Comparison of ENCODE assay signal across 1 cellular context in the genomic region with DNA sequence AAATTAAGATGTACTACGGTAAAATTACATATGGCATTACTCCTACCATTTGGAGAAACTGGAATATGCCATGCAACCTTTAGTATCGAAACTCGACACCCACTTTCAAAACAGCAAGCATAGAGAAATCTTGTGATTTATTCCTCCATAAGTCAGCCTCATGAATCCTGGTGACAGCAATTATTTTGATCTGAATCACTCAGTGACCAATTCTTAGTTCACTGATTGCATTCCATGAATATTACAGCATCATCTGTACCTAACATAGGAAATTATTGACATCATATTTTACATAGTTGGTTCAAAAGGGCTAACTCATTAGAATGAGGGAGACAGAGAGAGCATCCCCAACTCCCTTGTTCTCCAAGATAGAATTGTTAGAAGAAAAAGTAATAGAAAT.
TF ChIP-seq lines count a peak whose summit lies in the region.

No MANE protein-coding gene starts in this region.

TF ChIP-seq in HEK293, 187 proteins besides CTCF, POLR2A, EP300 and RAD21 (continued from another document):
- TF ChIP-seq, protein P1, sequence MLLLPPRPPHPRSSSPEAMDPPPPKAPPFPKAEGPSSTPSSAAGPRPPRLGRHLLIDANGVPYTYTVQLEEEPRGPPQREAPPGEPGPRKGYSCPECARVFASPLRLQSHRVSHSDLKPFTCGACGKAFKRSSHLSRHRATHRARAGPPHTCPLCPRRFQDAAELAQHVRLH (tag by site-specific recombination; IDR thresholded peaks at IDR 0.05), result no peak
